In the genomic region with DNA sequence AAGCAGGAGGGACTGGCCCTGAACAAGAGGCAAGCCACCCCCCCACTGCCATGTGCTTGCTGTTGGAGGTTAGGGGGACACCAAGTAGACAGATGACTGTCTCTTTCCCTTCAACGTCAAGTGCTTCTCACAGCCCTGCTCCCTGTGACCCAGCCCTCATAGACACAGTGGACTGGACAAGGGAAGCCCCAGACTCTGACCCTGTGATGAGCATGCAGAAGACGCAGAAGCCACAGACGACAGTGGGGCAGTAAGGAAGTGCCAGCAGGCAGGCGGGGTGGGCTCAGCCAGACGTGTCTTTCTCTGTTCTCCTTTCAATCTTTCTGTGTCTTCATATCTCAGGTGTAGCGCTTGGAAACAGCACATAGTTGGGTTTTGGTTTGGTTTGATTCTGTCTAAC, we compare ENCODE assay signal across 15 cellular contexts. TPM values are rescaled to one million over a fixed set of nuclear protein-coding genes. Genes with fewer than 3 reads are reported as not detected.
"Had no signal": no experiment of that assay in that cellular context is flagged by ENCODE, and none has a peak within 500 bp of the region (broad histone marks: within the 10 kb centered on the region; RNA-seq: fewer than 3 reads in every experiment).

No MANE protein-coding gene starts in this region.

- H3K4me3 ChIP-seq: pancreas had no signal

- H3K4me3 Mint-ChIP-seq: activated CD8-positive, alpha-beta memory T cell treated with anti-CD3 and anti-CD28 coated beads, Interleukin-2, amount 10 ng/mL, durations not matched to agents 7 days and 5 days; activated naive CD4-positive, alpha-beta T cell treated with anti-CD3 and anti-CD28 coated beads, Interleukin-2, amount 50 U/mL, for 24 hours; activated T-cell treated with anti-CD3 and anti-CD28 coated beads, Interleukin-2, amount 50 U/mL, for 24 hours; central memory CD8-positive, alpha-beta T cell; WTC11 had no signal

- DNase-seq: activated CD4-positive, alpha-beta T cell treated with anti-CD3 and anti-CD28 coated beads, Interleukin-2, amount 50 U/mL, for 1 hour; activated CD8-positive, alpha-beta memory T cell treated with anti-CD3 and anti-CD28 coated beads, Interleukin-2, amount 10 ng/mL, durations not matched to agents 7 days and 5 days; activated effector memory CD4-positive, alpha-beta T cell treated with Interleukin-2 at 50 U/mL for 16 hours; activated T-cell treated with anti-CD3 and anti-CD28 coated beads, Interleukin-2, amount 50 U/mL, for 24 hours; amygdala; erythroblast; hippocampal formation; kidney glomerular epithelial cell; pancreas; stimulated activated CD4-positive, alpha-beta T cell treated with anti-CD3 and anti-CD28 coated beads, Interleukin-2, amount 100 ng/mL, for 48 hours had no signal

- H3K9me3 Mint-ChIP-seq: activated naive CD4-positive, alpha-beta T cell treated with anti-CD3 and anti-CD28 coated beads, Interleukin-2, amount 50 U/mL, for 24 hours; activated T-cell treated with anti-CD3 and anti-CD28 coated beads, Interleukin-2, amount 50 U/mL, for 24 hours; central memory CD8-positive, alpha-beta T cell; WTC11 had no signal

- H3K4me1 Mint-ChIP-seq: activated naive CD4-positive, alpha-beta T cell treated with anti-CD3 and anti-CD28 coated beads, Interleukin-2, amount 50 U/mL, for 24 hours; central memory CD8-positive, alpha-beta T cell had no signal

- H3K27ac Mint-ChIP-seq: activated CD8-positive, alpha-beta memory T cell treated with anti-CD3 and anti-CD28 coated beads, Interleukin-2, amount 10 ng/mL, durations not matched to agents 7 days and 5 days; activated naive CD4-positive, alpha-beta T cell treated with anti-CD3 and anti-CD28 coated beads, Interleukin-2, amount 50 U/mL, for 24 hours; activated T-cell treated with anti-CD3 and anti-CD28 coated beads, Interleukin-2, amount 50 U/mL, for 24 hours; WTC11 had no signal

- H3K36me3 ChIP-seq: pancreas had no signal

- H3K36me3 Mint-ChIP-seq: activated CD8-positive, alpha-beta memory T cell treated with anti-CD3 and anti-CD28 coated beads, Interleukin-2, amount 10 ng/mL, durations not matched to agents 7 days and 5 days; activated naive CD4-positive, alpha-beta T cell treated with anti-CD3 and anti-CD28 coated beads, Interleukin-2, amount 50 U/mL, for 24 hours; brain; WTC11 had no signal

- ATAC-seq: activated CD8-positive, alpha-beta memory T cell treated with anti-CD3 and anti-CD28 coated beads, Interleukin-2, amount 10 ng/mL, durations not matched to agents 7 days and 5 days; pancreas; WTC11 had no signal

- H3K27ac ChIP-seq: pancreas had no signal

- H3K4me1 ChIP-seq: pancreas had no signal

- H3K9me3 ChIP-seq: pancreas had no signal

RNA-seq across cellular contexts. Expression of a gene that starts 16.1 kb away (rescaled TPM):
- total RNA-seq: activated CD8-positive, alpha-beta memory T cell treated with anti-CD3 and anti-CD28 coated beads, Interleukin-2, amount 10 ng/mL, durations not matched to agents 7 days and 5 days; glomerular endothelial cell had no signal
